ENCODE assay signal across 15 cellular contexts in the genomic region with DNA sequence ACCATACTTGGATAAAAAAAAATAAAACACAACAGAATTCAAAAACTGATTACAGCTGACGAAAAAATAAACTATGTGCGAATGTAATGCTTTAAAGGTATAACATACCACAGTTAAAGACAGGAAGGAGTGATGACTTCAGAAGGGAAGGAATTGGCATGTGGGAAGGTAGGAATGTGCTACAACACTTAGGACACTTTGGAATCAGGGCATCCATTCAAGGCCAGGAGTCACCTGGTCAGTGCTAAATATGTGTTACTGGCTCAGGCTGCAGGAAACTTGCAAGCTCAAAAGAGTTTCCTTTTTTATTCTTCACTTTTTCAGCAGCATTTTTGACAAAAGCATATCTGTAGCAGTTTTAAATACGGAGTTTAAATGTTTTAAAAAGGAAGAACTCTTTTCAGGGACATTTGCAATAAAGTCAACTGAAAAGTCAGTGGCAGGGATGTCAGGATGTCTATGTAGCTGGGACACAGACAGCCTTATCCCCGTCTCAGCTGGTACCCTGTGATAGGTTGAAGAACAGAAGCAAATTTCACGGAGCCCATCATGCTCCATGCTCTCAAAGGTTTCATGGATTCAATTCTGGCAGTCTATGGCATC.
DNase-seq lines count a peak whose midpoint lies in the region; ATAC-seq and TF ChIP-seq lines count a peak whose summit lies in the region.
"Had no signal": no experiment of that assay in that cellular context is flagged by ENCODE, and none has a peak within 500 bp of the region (broad histone marks: within the 10 kb centered on the region; RNA-seq: fewer than 3 reads in every experiment).

No MANE protein-coding gene starts in this region.

- H3K9ac ChIP-seq in Karpas-422 (ENCODE audit: low read length): peak overlapping the region; percentile 41
- H3K9ac ChIP-seq: BLaER1 had no signal

- H3K79me2 ChIP-seq in Karpas-422 (ENCODE audit: low read length): no peaks in the 10 kb centered on the region

- DNase-seq in Karpas-422 (peak; percentile 50), glomerular visceral epithelial cell (ENCODE audit: extremely low spot score) (peak; percentile 25), renal cortical epithelial cell (ENCODE audit: low read depth) (peak; percentile 54), NOMO-1 treated with DMSO at 0.1 percent for 48 hours (lab: John Stamatoyannopoulos, UW; ENCODE audit: unreplicated experiment) (no peak)
- no peak for DNase-seq in effector memory CD4-positive, alpha-beta T cell
- DNase-seq: CD8-positive, alpha-beta memory T cell; DND-41; NCI-H1048; NCI-H146; NCI-H226; NCI-H526 had no signal

- no peaks in the 10 kb centered on the region for H3K36me3 ChIP-seq in Karpas-422 (ENCODE audit: insufficient read depth, low read length)
- no peaks in the 10 kb centered on the region for H3K36me3 ChIP-seq in effector memory CD4-positive, alpha-beta T cell (ENCODE audit: control insufficient read depth, insufficient read depth, low read length)
- H3K36me3 ChIP-seq: BLaER1 had no signal

- H3K4me3 ChIP-seq in Karpas-422 (ENCODE audit: low read length): peak overlapping the region; percentile 41; the same call in 1 of the 2 replicates
- no peak overlapping the region for H3K4me3 ChIP-seq in effector memory CD4-positive, alpha-beta T cell (ENCODE audit: insufficient read depth, low read depth, low read length, poor library complexity, severe bottlenecking)
- H3K4me3 ChIP-seq: BLaER1, SK-N-MC had no signal

- H3K9me3 ChIP-seq in Karpas-422 (ENCODE audit: low read length): no peaks in the 10 kb centered on the region
- no peaks in the 10 kb centered on the region for H3K9me3 ChIP-seq in effector memory CD4-positive, alpha-beta T cell (ENCODE audit: control insufficient read depth, low read length)

- H4K20me1 ChIP-seq in Karpas-422 (ENCODE audit: insufficient read depth, low read depth, low read length): no peaks in the 10 kb centered on the region
- H4K20me1 ChIP-seq: BLaER1 had no signal

- H3K4me1 ChIP-seq in Karpas-422 (ENCODE audit: low read length): peaks cover 46% of the 10 kb centered on the region
- no peaks in the 10 kb centered on the region for H3K4me1 ChIP-seq in effector memory CD4-positive, alpha-beta T cell (ENCODE audit: control insufficient read depth, insufficient read depth, low read length, poor library complexity, severe bottlenecking)

- no peaks in the 10 kb centered on the region for H3K9me2 ChIP-seq in Karpas-422 (replicated peaks; ENCODE audit: insufficient read depth, low read length)

- peak overlapping the region; percentile 16; the same call in 1 of the 2 replicates for H2AFZ ChIP-seq in Karpas-422 (ENCODE audit: low read length)

- H3K27me3 ChIP-seq in Karpas-422 (ENCODE audit: low read length): no peaks in the 10 kb centered on the region
- H3K27me3 ChIP-seq in effector memory CD4-positive, alpha-beta T cell (replicated peaks; ENCODE audit: control insufficient read depth, insufficient read depth, low read length, poor library complexity, severe bottlenecking): no peaks in the 10 kb centered on the region
- H3K27me3 ChIP-seq: BLaER1 had no signal

- H3K4me2 ChIP-seq in Karpas-422 (ENCODE audit: low read depth, low read length, poor library complexity, severe bottlenecking): peak overlapping the region; percentile 74
- H3K4me2 ChIP-seq: BLaER1 had no signal

- peak; percentile 48; the same call in 2 of the 3 replicates for ATAC-seq in SK-N-SH treated with all-trans-retinoic acid at 6 μM for 48 hours
- ATAC-seq in HG02623 (IDR thresholded peaks at IDR 0.05; ENCODE audit: unreplicated experiment): no peak

- H3K27ac ChIP-seq in Karpas-422 (ENCODE audit: low read length): peak overlapping the region; percentile 93
- H3K27ac ChIP-seq in effector memory CD4-positive, alpha-beta T cell (ENCODE audit: insufficient read depth, low read length, poor library complexity, severe bottlenecking): no peak overlapping the region
- H3K27ac ChIP-seq: BLaER1, SK-N-MC had no signal

TF ChIP-seq in SK-N-SH treated with all-trans-retinoic acid at 6 μM for 48 hours, 23 proteins besides CTCF, POLR2A, EP300 and RAD21:
- TF ChIP-seq, protein P1, sequence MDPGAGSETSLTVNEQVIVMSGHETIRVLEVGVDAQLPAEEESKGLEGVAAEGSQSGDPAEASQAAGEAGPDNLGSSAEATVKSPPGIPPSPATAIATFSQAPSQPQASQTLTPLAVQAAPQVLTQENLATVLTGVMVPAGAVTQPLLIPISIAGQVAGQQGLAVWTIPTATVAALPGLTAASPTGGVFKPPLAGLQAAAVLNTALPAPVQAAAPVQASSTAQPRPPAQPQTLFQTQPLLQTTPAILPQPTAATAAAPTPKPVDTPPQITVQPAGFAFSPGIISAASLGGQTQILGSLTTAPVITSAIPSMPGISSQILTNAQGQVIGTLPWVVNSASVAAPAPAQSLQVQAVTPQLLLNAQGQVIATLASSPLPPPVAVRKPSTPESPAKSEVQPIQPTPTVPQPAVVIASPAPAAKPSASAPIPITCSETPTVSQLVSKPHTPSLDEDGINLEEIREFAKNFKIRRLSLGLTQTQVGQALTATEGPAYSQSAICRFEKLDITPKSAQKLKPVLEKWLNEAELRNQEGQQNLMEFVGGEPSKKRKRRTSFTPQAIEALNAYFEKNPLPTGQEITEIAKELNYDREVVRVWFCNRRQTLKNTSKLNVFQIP (CRISPR knock-in tag; IDR thresholded peaks at IDR 0.05; ENCODE audit: borderline replicate concordance, low read depth): no peak
- no peak for TF ChIP-seq ZNF565 (CRISPR knock-in tag; conservative IDR thresholded peaks at IDR 0.05; ENCODE audit: low read depth)
- TF ChIP-seq, protein P2, sequence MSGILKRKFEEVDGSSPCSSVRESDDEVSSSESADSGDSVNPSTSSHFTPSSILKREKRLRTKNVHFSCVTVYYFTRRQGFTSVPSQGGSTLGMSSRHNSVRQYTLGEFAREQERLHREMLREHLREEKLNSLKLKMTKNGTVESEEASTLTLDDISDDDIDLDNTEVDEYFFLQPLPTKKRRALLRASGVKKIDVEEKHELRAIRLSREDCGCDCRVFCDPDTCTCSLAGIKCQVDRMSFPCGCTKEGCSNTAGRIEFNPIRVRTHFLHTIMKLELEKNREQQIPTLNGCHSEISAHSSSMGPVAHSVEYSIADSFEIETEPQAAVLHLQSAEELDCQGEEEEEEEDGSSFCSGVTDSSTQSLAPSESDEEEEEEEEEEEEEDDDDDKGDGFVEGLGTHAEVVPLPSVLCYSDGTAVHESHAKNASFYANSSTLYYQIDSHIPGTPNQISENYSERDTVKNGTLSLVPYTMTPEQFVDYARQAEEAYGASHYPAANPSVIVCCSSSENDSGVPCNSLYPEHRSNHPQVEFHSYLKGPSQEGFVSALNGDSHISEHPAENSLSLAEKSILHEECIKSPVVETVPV (CRISPR knock-in tag; IDR thresholded peaks at IDR 0.05): no peak
- no peak for TF ChIP-seq ESRRG (CRISPR knock-in tag; IDR thresholded peaks at IDR 0.05)
- no peak for TF ChIP-seq OSR1 (CRISPR knock-in tag; IDR thresholded peaks at IDR 0.05)
- TF ChIP-seq ZFP3 (CRISPR knock-in tag; IDR thresholded peaks at IDR 0.05): no peak
- TF ChIP-seq ZFP30 (CRISPR knock-in tag; IDR thresholded peaks at IDR 0.05): no peak
- TF ChIP-seq GLIS3 (CRISPR knock-in tag; IDR thresholded peaks at IDR 0.05): no peak

Comparison
In these comparisons a context has a peak if more than half of its experiments do, and no peak if none do; other contexts are left out.
1. DNase-seq: peak in Karpas-422 (single experiment), glomerular visceral epithelial cell (single experiment) and renal cortical epithelial cell (single experiment); none in effector memory CD4-positive, alpha-beta T cell (0 of 3) and NOMO-1 treated with DMSO at 0.1 percent for 48 hours (single experiment).